Comparison of ENCODE assay signal across 10 cellular contexts in the genomic region with DNA sequence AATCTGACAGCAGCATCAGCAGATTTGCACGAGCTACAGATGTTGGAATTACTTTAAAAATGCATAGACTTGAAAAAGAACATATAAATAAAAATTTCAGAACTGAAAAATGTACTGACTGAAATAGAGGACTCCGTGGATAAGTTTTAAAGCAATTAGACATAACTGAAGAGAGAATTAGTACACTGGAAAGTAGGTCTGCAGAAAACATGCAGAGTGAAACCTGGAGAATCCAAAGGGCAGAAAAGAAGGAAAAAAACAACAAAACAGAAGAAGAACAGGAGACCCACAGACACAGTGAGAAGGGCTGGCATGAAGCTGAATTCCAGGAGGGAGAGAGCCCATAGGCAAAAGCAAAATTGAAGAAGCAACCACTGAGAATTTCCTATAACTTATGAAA. TPM values are rescaled to one million over a fixed set of nuclear protein-coding genes. Genes with fewer than 3 reads are reported as not detected.
"Had no signal": no experiment of that assay in that cellular context is flagged by ENCODE, and none has a peak within 500 bp of the region (broad histone marks: within the 10 kb centered on the region; RNA-seq: fewer than 3 reads in every experiment).

No MANE protein-coding gene starts in this region.

- H3K4me1 ChIP-seq: HAP-1 had no signal

- DNase-seq: GM23248, GOT3, H7, IMR-90, KBM-7 had no signal

- FAIRE-seq: HTR-8/SVneo had no signal

- H3K9me3 ChIP-seq: HAP-1 had no signal

- H2AFZ ChIP-seq: GM23248 had no signal

- ATAC-seq: HCT116 had no signal

- H3K4me3 ChIP-seq: GM23248, HAP-1 had no signal

- H3K27ac ChIP-seq: GM23248 had no signal

- H3K9ac ChIP-seq: GM23248 had no signal

- H3K36me3 ChIP-seq: HAP-1 had no signal

RNA-seq across cellular contexts. Expression of gene ENPP7, which starts 57.2 kb away (rescaled TPM):
- total RNA-seq: GM23248, H4, H7, HT-29, IMR-90 had no signal
- polyA plus RNA-seq: GM23248, IMR-90 had no signal
